Comparison of ENCODE assay signal across 20 cellular contexts in the genomic region with DNA sequence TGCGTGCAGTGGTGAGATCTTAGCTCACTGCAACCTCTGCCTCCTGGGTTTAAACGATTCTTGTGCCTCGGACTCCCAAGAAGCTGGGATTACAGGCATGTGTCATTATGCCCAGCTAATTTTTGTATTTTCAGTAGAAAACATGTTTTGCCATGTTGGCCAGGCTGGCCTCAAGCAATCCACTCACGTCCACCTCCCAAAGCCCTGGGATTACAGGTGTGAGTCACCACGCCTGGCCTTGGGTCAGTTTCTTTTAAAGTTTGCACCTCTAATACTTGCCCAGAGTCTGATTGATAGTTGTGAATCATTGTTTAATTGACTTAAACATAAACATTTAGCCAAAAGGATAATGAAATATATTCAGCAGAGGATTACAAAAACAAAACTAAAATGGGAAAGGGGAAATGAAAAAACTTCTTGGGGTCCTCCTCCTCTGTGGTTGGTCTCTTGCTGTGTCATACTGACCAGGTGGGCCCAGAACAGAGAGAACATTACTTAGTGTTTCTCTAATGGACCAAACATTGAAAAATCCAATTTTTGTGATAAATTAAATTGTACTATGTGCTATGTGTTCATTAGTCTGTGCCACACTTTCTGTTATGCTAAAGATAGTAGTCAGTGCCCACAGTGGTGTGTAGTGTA. TPM values are rescaled to one million over a fixed set of nuclear protein-coding genes. Genes with fewer than 3 reads are reported as not detected.
DNase-seq lines count a peak whose midpoint lies in the region; ATAC-seq and TF ChIP-seq lines count a peak whose summit lies in the region.
"Had no signal": no experiment of that assay in that cellular context is flagged by ENCODE, and none has a peak within 500 bp of the region (broad histone marks: within the 10 kb centered on the region; RNA-seq: fewer than 3 reads in every experiment).

No MANE protein-coding gene starts in this region.

- H4K20me1 ChIP-seq in DOHH2 (ENCODE audit: control insufficient read depth, insufficient read depth, low read depth, low read length) (no peaks in the 10 kb centered on the region), GM23338 (replicated peaks; ENCODE audit: insufficient read depth) (no peaks in the 10 kb centered on the region)

- peak overlapping the region; percentile 70 for H3K27ac Mint-ChIP-seq in dendritic cell treated with granulocyte-macrophage colony-stimulating factor and Interleukin-4, amounts not matched to agents 40 ng/mL and 50 ng/mL, for 4 days
- H3K27ac Mint-ChIP-seq in endodermal cell (no peak overlapping the region), GM23338 (no peak overlapping the region; the same call in 1 of the 2 replicates)
- H3K27ac Mint-ChIP-seq: natural killer cell; stimulated activated naive CD8-positive, alpha-beta T cell treated with anti-CD3 and anti-CD28 coated beads, Interleukin-15, amount 100 ng/mL, for 72 hours had no signal

- H3K9me3 Mint-ChIP-seq in dendritic cell treated with granulocyte-macrophage colony-stimulating factor and Interleukin-4, amounts not matched to agents 40 ng/mL and 50 ng/mL, for 4 days: no peaks in the 10 kb centered on the region
- H3K9me3 Mint-ChIP-seq in endodermal cell: no peaks in the 10 kb centered on the region
- no peaks in the 10 kb centered on the region for H3K9me3 Mint-ChIP-seq in GM23338
- H3K9me3 Mint-ChIP-seq: natural killer cell; stimulated activated naive CD8-positive, alpha-beta T cell treated with anti-CD3 and anti-CD28 coated beads, Interleukin-15, amount 100 ng/mL, for 72 hours had no signal

- H3K27me3 ChIP-seq in DOHH2 (ENCODE audit: control insufficient read depth, low read length): no peaks in the 10 kb centered on the region
- H3K27me3 ChIP-seq in endodermal cell (ENCODE audit: control insufficient read depth, insufficient read depth, low read length, poor library complexity, severe bottlenecking): no peaks in the 10 kb centered on the region
- no peaks in the 10 kb centered on the region for H3K27me3 ChIP-seq in GM23338 (ENCODE audit: insufficient read depth)
- no peaks in the 10 kb centered on the region for H3K27me3 ChIP-seq in A673 (replicated peaks; ENCODE audit: insufficient read depth, low read depth, low read length, poor library complexity)
- H3K27me3 ChIP-seq: adrenal gland, SJCRH30 had no signal

- DNase-seq in NCI-H2227 treated with DMSO at 0.1 percent for 48 hours (lab: John Stamatoyannopoulos, UW) (no peak), endodermal cell (no peak), GM23338 (ENCODE audit: low spot score) (no peak), A673 (ENCODE audit: low spot score) (no peak)
- DNase-seq: activated CD4-positive, alpha-beta T cell treated with anti-CD3 and anti-CD28 coated beads, Interleukin-2, amount 50 U/mL, for 1 hour; foreskin melanocyte; H7; natural killer cell; NCI-H1436 treated with DMSO at 0.1 percent for 48 hours; psoas muscle; SJCRH30; stimulated activated naive CD8-positive, alpha-beta T cell treated with anti-CD3 and anti-CD28 coated beads, Interleukin-15, amount 100 ng/mL, for 72 hours had no signal

- no peaks in the 10 kb centered on the region for H3K27me3 Mint-ChIP-seq in dendritic cell treated with granulocyte-macrophage colony-stimulating factor and Interleukin-4, amounts not matched to agents 40 ng/mL and 50 ng/mL, for 4 days
- H3K27me3 Mint-ChIP-seq in endodermal cell (ENCODE audit: insufficient read depth): no peaks in the 10 kb centered on the region
- H3K27me3 Mint-ChIP-seq in GM23338 (ENCODE audit: insufficient read depth, low read depth, poor library complexity): no peaks in the 10 kb centered on the region
- H3K27me3 Mint-ChIP-seq: stimulated activated naive CD8-positive, alpha-beta T cell treated with anti-CD3 and anti-CD28 coated beads, Interleukin-15, amount 100 ng/mL, for 72 hours had no signal

- intact Hi-C loops in dendritic cell treated with granulocyte-macrophage colony-stimulating factor and Interleukin-4, amounts not matched to agents 40 ng/mL and 50 ng/mL, for 4 days (cut with micrococcal nuclease): no loop called here
- intact Hi-C loops in A673 (cut with micrococcal nuclease; ENCODE audit: unreplicated experiment): no loop called here

- H3K4me1 Mint-ChIP-seq in dendritic cell treated with granulocyte-macrophage colony-stimulating factor and Interleukin-4, amounts not matched to agents 40 ng/mL and 50 ng/mL, for 4 days (ENCODE audit: low read depth): peaks cover 25% of the 10 kb centered on the region
- H3K4me1 Mint-ChIP-seq in endodermal cell (no peaks in the 10 kb centered on the region), GM23338 (no peaks in the 10 kb centered on the region; the same call in 2 of the 3 replicates)

- H3K36me3 ChIP-seq in DOHH2 (ENCODE audit: control insufficient read depth, low read length) (peaks cover 30% of the 10 kb centered on the region), endodermal cell (ENCODE audit: control insufficient read depth, insufficient read depth, low read length) (peaks cover 34% of the 10 kb centered on the region), GM23338 (ENCODE audit: insufficient read depth) (peaks cover 10% of the 10 kb centered on the region; the same call in 1 of the 2 replicates), A673 (ENCODE audit: insufficient read depth, low read length, poor library complexity, severe bottlenecking) (no peaks in the 10 kb centered on the region)
- H3K36me3 ChIP-seq: adrenal gland, SJCRH30 had no signal

- peak overlapping the region; percentile 20 for H3K4me3 Mint-ChIP-seq in dendritic cell treated with granulocyte-macrophage colony-stimulating factor and Interleukin-4, amounts not matched to agents 40 ng/mL and 50 ng/mL, for 4 days
- H3K4me3 Mint-ChIP-seq in endodermal cell (no peak overlapping the region), GM23338 (no peak overlapping the region)
- H3K4me3 Mint-ChIP-seq: natural killer cell; stimulated activated naive CD8-positive, alpha-beta T cell treated with anti-CD3 and anti-CD28 coated beads, Interleukin-15, amount 100 ng/mL, for 72 hours had no signal

- H3K27ac ChIP-seq in DOHH2 (ENCODE audit: low read depth, low read length): peak overlapping the region; percentile 78
- no peak overlapping the region for H3K27ac ChIP-seq in endodermal cell (ENCODE audit: low read depth, low read length)
- H3K27ac ChIP-seq in GM23338 (ENCODE audit: low read depth): no peak overlapping the region
- H3K27ac ChIP-seq in A673 (ENCODE audit: low read depth, low read length, poor library complexity, severe bottlenecking): no peak overlapping the region
- H3K27ac ChIP-seq: adrenal gland, KMS-11, psoas muscle, SJCRH30 had no signal

- ATAC-seq in GM21447 (IDR thresholded peaks at IDR 0.05; ENCODE audit: unreplicated experiment): peak; percentile 60
- ATAC-seq in HG03571 (IDR thresholded peaks at IDR 0.05; ENCODE audit: unreplicated experiment): peak; percentile 68
- ATAC-seq in GM23338: no peak
- ATAC-seq: natural killer cell; psoas muscle; stimulated activated naive CD8-positive, alpha-beta T cell treated with anti-CD3 and anti-CD28 coated beads, Interleukin-15, amount 100 ng/mL, for 72 hours had no signal

- peaks cover 54% of the 10 kb centered on the region for H3K79me2 ChIP-seq in DOHH2 (ENCODE audit: control insufficient read depth, low read length)
- H3K79me2 ChIP-seq in GM23338 (replicated peaks; ENCODE audit: insufficient read depth): peaks cover 10% of the 10 kb centered on the region; the same call in 1 of the 2 replicates

- H3K9me2 ChIP-seq in DOHH2 (replicated peaks; ENCODE audit: control insufficient read depth, low read length) (no peaks in the 10 kb centered on the region), GM23338 (ENCODE audit: insufficient read depth) (no peaks in the 10 kb centered on the region)

- H3K4me3 ChIP-seq in DOHH2 (ENCODE audit: low read length) (peak overlapping the region; percentile 74), endodermal cell (ENCODE audit: low read length) (no peak overlapping the region), GM23338 (no peak overlapping the region), A673 (ENCODE audit: low read depth, low read length, poor library complexity, severe bottlenecking) (no peak overlapping the region)
- H3K4me3 ChIP-seq: adrenal gland, lung, psoas muscle, SJCRH30 had no signal

- H3K4me1 ChIP-seq in DOHH2 (ENCODE audit: control insufficient read depth, low read length) (peaks cover 61% of the 10 kb centered on the region), endodermal cell (ENCODE audit: control insufficient read depth, insufficient read depth, low read length) (no peaks in the 10 kb centered on the region), GM23338 (ENCODE audit: insufficient read depth) (no peaks in the 10 kb centered on the region), A673 (ENCODE audit: insufficient read depth, low read length, poor library complexity, severe bottlenecking) (no peaks in the 10 kb centered on the region)
- H3K4me1 ChIP-seq: adrenal gland, psoas muscle, SJCRH30 had no signal

- POLR2A ChIA-PET in A673 (lab: Charles Lee; ENCODE audit: low non-redundant PET): no interaction called here

- no peak for TF ChIP-seq CTCF in DOHH2 (IDR thresholded peaks at IDR 0.05; ENCODE audit: low read depth, low read length, poor library complexity, severe bottlenecking)
- no peak for TF ChIP-seq CTCF in endodermal cell (conservative IDR thresholded peaks at IDR 0.05)
- TF ChIP-seq CTCF in GM23338 (conservative IDR thresholded peaks at IDR 0.05; ENCODE audit: low read depth in 2 of 2): no peak
- no peak for TF ChIP-seq CTCF in A673 (conservative IDR thresholded peaks at IDR 0.05; ENCODE audit: low read depth, low read length)

- no TSS peak for BruUV-seq in A673 (replicated peaks; lab: Mats Ljungman, UMichigan)

- peaks cover 28% of the 10 kb centered on the region for H3K36me3 Mint-ChIP-seq in dendritic cell treated with granulocyte-macrophage colony-stimulating factor and Interleukin-4, amounts not matched to agents 40 ng/mL and 50 ng/mL, for 4 days (ENCODE audit: low read depth)
- H3K36me3 Mint-ChIP-seq in endodermal cell (ENCODE audit: low read depth) (no peaks in the 10 kb centered on the region), GM23338 (ENCODE audit: low read depth) (peaks cover 24% of the 10 kb centered on the region)
- H3K36me3 Mint-ChIP-seq: natural killer cell had no signal

- WGBS in endodermal cell (ENCODE audit: insufficient coverage in 1 of 2, insufficient read length in 1 of 2), 2 experiments: 97 to 100% methylated on average over 1 to 5 of the region's 5 CpGs

- H2AFZ ChIP-seq in GM23338: no peak overlapping the region

- no peak overlapping the region for H3K9ac ChIP-seq in endodermal cell (ENCODE audit: extremely low read depth, low read length, poor library complexity, severe bottlenecking)
- H3K9ac ChIP-seq: KMS-11 had no signal

- H3K9me3 ChIP-seq in DOHH2 (ENCODE audit: control insufficient read depth, insufficient read depth, low read length): no peaks in the 10 kb centered on the region
- no peaks in the 10 kb centered on the region for H3K9me3 ChIP-seq in endodermal cell (ENCODE audit: control insufficient read depth, low read length)
- H3K9me3 ChIP-seq in A673 (ENCODE audit: low read depth, low read length, poor library complexity, severe bottlenecking): no peaks in the 10 kb centered on the region
- H3K9me3 ChIP-seq: adrenal gland, psoas muscle, SJCRH30 had no signal

- no peaks in the 10 kb centered on the region for H3F3A ChIP-seq in DOHH2 (ENCODE audit: control insufficient read depth, insufficient read depth)
- H3F3A ChIP-seq in GM23338 (replicated peaks; ENCODE audit: low read depth): no peaks in the 10 kb centered on the region

- CTCF ChIA-PET in A673 (lab: Charles Lee): no interaction called here

- H3K4me2 ChIP-seq in DOHH2 (ENCODE audit: low read length): peak overlapping the region; percentile 97
- no peak overlapping the region for H3K4me2 ChIP-seq in GM23338
- H3K4me2 ChIP-seq: KMS-11 had no signal

RNA-seq across cellular contexts. Expression of a gene that starts 38.0 kb away (rescaled TPM):
- 10 to 100 TPM in 1 of 2 donors, not detected in 1; 36.7 TPM for total RNA-seq in endodermal cell
- polyA plus RNA-seq in endodermal cell (2013, experiment 1 of 2): 6.7 TPM
- 7.5 TPM for polyA plus RNA-seq in endodermal cell (2013, experiment 2 of 2)
- total RNA-seq in GM23338 (2014; rRNA removed; shearing (Covaris generic)): 9.4 and 10.4 TPM in 2 replicates
- polyA plus RNA-seq in GM23338 (2016; fragmentation: Nextera tagmentation; extraction: Ambion mirVana): 4.5 and 5.7 TPM in 2 replicates
- not detected in 2 replicates for total RNA-seq in A673 (2021)
- total RNA-seq: H7, lung, psoas muscle, urinary bladder had no signal
